ENCODE assay signal across 9 cellular contexts in the genomic region with DNA sequence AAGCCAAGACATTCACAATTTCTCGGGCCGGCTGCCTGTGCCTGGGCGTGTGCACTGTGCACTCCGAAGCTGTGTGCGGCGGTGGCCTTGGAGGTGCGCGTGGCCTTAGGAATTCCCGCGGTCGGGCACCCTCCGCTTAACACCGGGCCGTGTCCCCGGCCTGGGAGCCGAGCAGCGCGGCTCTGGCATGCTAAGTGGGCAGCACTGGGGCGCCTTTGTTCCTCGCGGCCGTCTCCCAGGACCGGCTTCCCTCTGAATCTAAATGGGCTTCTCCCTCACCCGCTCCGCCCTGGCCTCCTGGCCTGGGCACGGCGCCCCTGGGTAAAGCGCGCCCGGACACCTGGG. TPM values are rescaled to one million over a fixed set of nuclear protein-coding genes. Genes with fewer than 3 reads are reported as not detected.
DNase-seq lines count a peak whose midpoint lies in the region; ATAC-seq, FAIRE-seq and TF ChIP-seq lines count a peak whose summit lies in the region.
"Had no signal": no experiment of that assay in that cellular context is flagged by ENCODE, and none has a peak within 500 bp of the region (broad histone marks: within the 10 kb centered on the region; RNA-seq: fewer than 3 reads in every experiment).

No MANE protein-coding gene starts in this region.

- in situ Hi-C loops in ACHN (cut with HindIII; ENCODE audit: low pct_ligation_motif_present, low pct_unique_long_range_greater_than_20kb, low sequenced_read_pairs) = no loop called here

- H3K27ac ChIP-seq in small intestine (ENCODE audit: low read depth in 1 of 2, low read length in 1 of 2) = no peak overlapping the region

- 3 to 13% (median 4%) methylated on average over 25 to 30 of the region's 30 CpGs for WGBS in small intestine, 3 donors

- H3K36me3 ChIP-seq in MG63 = no peaks in the 10 kb centered on the region; the same call in 1 of the 2 replicates
- no peaks in the 10 kb centered on the region for H3K36me3 ChIP-seq in endocrine pancreas (ENCODE audit: control insufficient read depth, insufficient read depth, low read length)
- H3K36me3 ChIP-seq in small intestine (ENCODE audit: control insufficient read depth in 2 of 2, insufficient read depth in 2 of 2, low read length in 2 of 2) = no peaks in the 10 kb centered on the region

- H3K4me3 ChIP-seq in MG63 = peak overlapping the region; percentile 59
- H3K4me3 ChIP-seq in endocrine pancreas (ENCODE audit: control insufficient read depth, insufficient read depth, low read length) = no peak overlapping the region
- H3K4me3 ChIP-seq in small intestine (ENCODE audit: low read depth in 1 of 2, low read length in 2 of 2) = peak overlapping the region in 1 of 2 donors; percentile 28

- H3K27me3 ChIP-seq in MG63 = no peaks in the 10 kb centered on the region
- no peaks in the 10 kb centered on the region for H3K27me3 ChIP-seq in endocrine pancreas (ENCODE audit: control insufficient read depth, insufficient read depth, low read length)
- peaks cover 2 to 15% of the 10 kb centered on the region in 2 donors for H3K27me3 ChIP-seq in small intestine (ENCODE audit: control insufficient read depth in 2 of 2, insufficient read depth in 2 of 2, low read length in 2 of 2)

- peak overlapping the region; percentile 79 for H3K9ac ChIP-seq in endocrine pancreas (ENCODE audit: control insufficient read depth, insufficient read depth, low read length)

- DNase-seq in ACHN = peak; percentile 42
- peak; percentile 27 for DNase-seq in MG63
- DNase-seq in midbrain (lab: John Stamatoyannopoulos, UW) = peak; percentile 77
- no peak for DNase-seq in small intestine
- no peak for DNase-seq in OCI-M1 (lab: John Stamatoyannopoulos, UW)
- DNase-seq: effector memory CD8-positive, alpha-beta T cell had no signal

- ATAC-seq in HG03520 (IDR thresholded peaks at IDR 0.05; ENCODE audit: unreplicated experiment) (no peak), GM18505 (IDR thresholded peaks at IDR 0.05; ENCODE audit: unreplicated experiment) (no peak)
- ATAC-seq: effector memory CD8-positive, alpha-beta T cell had no signal

- no peak for FAIRE-seq in small intestine (lab: Jason Lieb, UNC)

- H3K9me3 ChIP-seq in MG63 (no peaks in the 10 kb centered on the region), endocrine pancreas (ENCODE audit: control insufficient read depth, low read length) (no peaks in the 10 kb centered on the region), small intestine (ENCODE audit: control insufficient read depth, low read depth) (no peaks in the 10 kb centered on the region)

- H3K4me1 ChIP-seq in endocrine pancreas (ENCODE audit: control insufficient read depth, insufficient read depth, low read length) = peaks cover 9% of the 10 kb centered on the region
- no peaks in the 10 kb centered on the region for H3K4me1 ChIP-seq in small intestine (ENCODE audit: control insufficient read depth in 2 of 2, insufficient read depth in 1 of 2, low read depth in 1 of 2, low read length in 1 of 2)

- no peak for TF ChIP-seq POLR2A in GM18505 (IDR thresholded peaks at IDR 0.05; ENCODE audit: borderline replicate concordance, extremely low read depth, insufficient read depth, insufficient read length)

RNA-seq across cellular contexts. Expression of gene ARNT2, which starts 0.5 kb away (rescaled TPM):
- 7.2 and 7.4 TPM in 2 replicates for total RNA-seq in MG63 (2014; rRNA removed; shearing (Covaris generic); ENCODE audit: low replicate concordance)
- polyA plus RNA-seq in small intestine = 1 to 10 TPM in 2 of 3 donors, under 1 TPM in 1; 0.45 to 3.0 (median 1.9) TPM

Comparison
In these comparisons a context has a peak if more than half of its experiments do, and no peak if none do; other contexts are left out.
1. DNase-seq: peak in ACHN (single experiment), MG63 (single experiment) and midbrain (single experiment); none in small intestine (single experiment) and OCI-M1 (single experiment).